In the genomic region with DNA sequence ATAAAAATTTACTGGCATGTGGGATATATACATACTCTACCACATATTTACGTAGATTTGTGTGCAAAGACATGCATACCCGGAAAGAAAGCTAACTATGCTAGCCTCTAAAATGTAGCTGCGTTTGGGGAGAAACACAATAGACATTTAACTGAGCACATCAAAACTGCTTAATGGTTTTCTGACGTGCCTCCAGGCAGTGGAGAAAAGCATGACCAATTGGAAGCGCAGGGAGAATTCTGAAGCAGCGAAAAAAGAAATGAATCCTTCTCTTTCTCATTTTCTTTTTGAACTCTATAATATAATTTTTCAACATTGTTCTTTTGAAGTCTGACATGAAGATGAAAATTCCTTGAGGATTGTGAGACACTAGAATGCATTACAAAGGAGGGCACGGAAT, we compare ENCODE assay signal across 16 cellular contexts.
A peak's percentile ranks its signal among the peaks of the same experiment; 100 is the strongest.
DNase-seq lines count a peak whose midpoint lies in the region; ATAC-seq and TF ChIP-seq lines count a peak whose summit lies in the region.
"Had no signal": no experiment of that assay in that cellular context is flagged by ENCODE, and none has a peak within 500 bp of the region (broad histone marks: within the 10 kb centered on the region; RNA-seq: fewer than 3 reads in every experiment).

No MANE protein-coding gene starts in this region.

- peak overlapping the region; percentile 41 for H3K27ac ChIP-seq in endodermal cell (ENCODE audit: low read depth, low read length)
- H3K27ac ChIP-seq: A549, BLaER1, HL-60 had no signal

- H3K4me3 Mint-ChIP-seq in endodermal cell = no peak overlapping the region
- H3K4me3 Mint-ChIP-seq in mesothelial cell of epicardium = no peak overlapping the region
- H3K4me3 Mint-ChIP-seq: CD8-positive, alpha-beta memory T cell; H9 had no signal

- H3K36me3 Mint-ChIP-seq in endodermal cell (ENCODE audit: low read depth) (no peaks in the 10 kb centered on the region), mesothelial cell of epicardium (no peaks in the 10 kb centered on the region)
- H3K36me3 Mint-ChIP-seq: CD8-positive, alpha-beta memory T cell had no signal

- DNase-seq in RPMI7951 (ENCODE audit: low read depth) = peak; percentile 68
- no peak for DNase-seq in endodermal cell
- DNase-seq in mesothelial cell of epicardium (ENCODE audit: low spot score in 2 of 2, unreplicated experiment in 2 of 2) = no peak
- DNase-seq in NCI-H1092 (lab: John Stamatoyannopoulos, UW) = no peak
- DNase-seq in RPMI8226 = no peak
- DNase-seq: AML-193; CD8-positive, alpha-beta memory T cell; DMS79; EL; GOT3; H9 had no signal

- H3K4me1 ChIP-seq in endodermal cell (ENCODE audit: control insufficient read depth, insufficient read depth, low read length) = no peaks in the 10 kb centered on the region
- H3K4me1 ChIP-seq: A549, BLaER1 had no signal

- ATAC-seq in GM18511 (IDR thresholded peaks at IDR 0.05; ENCODE audit: unreplicated experiment) = no peak
- ATAC-seq in HG02938 (IDR thresholded peaks at IDR 0.05; ENCODE audit: unreplicated experiment) = no peak
- ATAC-seq: A549 had no signal

- H3K27me3 Mint-ChIP-seq in endodermal cell (ENCODE audit: insufficient read depth) (peaks cover 6% of the 10 kb centered on the region), mesothelial cell of epicardium (ENCODE audit: low read depth) (no peaks in the 10 kb centered on the region)

- H3K9me3 Mint-ChIP-seq in endodermal cell (no peaks in the 10 kb centered on the region), mesothelial cell of epicardium (no peaks in the 10 kb centered on the region)
- H3K9me3 Mint-ChIP-seq: CD8-positive, alpha-beta memory T cell; H9 had no signal

- 73 to 88% methylated on average over 5 to 7 of the region's 7 CpGs for WGBS in endodermal cell (ENCODE audit: insufficient coverage in 1 of 2, insufficient read length in 1 of 2), 2 experiments

- H3K36me3 ChIP-seq in endodermal cell (ENCODE audit: control insufficient read depth, insufficient read depth, low read length) = no peaks in the 10 kb centered on the region
- H3K36me3 ChIP-seq: BLaER1 had no signal

- H3K27ac Mint-ChIP-seq in endodermal cell = no peak overlapping the region
- H3K27ac Mint-ChIP-seq in mesothelial cell of epicardium = peak overlapping the region; percentile 97
- H3K27ac Mint-ChIP-seq: CD8-positive, alpha-beta memory T cell; H9 had no signal

- no peak overlapping the region for H3K4me3 ChIP-seq in endodermal cell (ENCODE audit: low read length)
- H3K4me3 ChIP-seq: A549, BLaER1 had no signal

- H3K9ac ChIP-seq in endodermal cell (ENCODE audit: extremely low read depth, low read length, poor library complexity, severe bottlenecking) = no peak overlapping the region
- H3K9ac ChIP-seq: BLaER1 had no signal

- no peaks in the 10 kb centered on the region for H3K9me3 ChIP-seq in endodermal cell (ENCODE audit: control insufficient read depth, low read length)
- H3K9me3 ChIP-seq: A549, BLaER1 had no signal

- H3K4me1 Mint-ChIP-seq in endodermal cell (peaks cover 7% of the 10 kb centered on the region), mesothelial cell of epicardium (peaks cover 72% of the 10 kb centered on the region)
- H3K4me1 Mint-ChIP-seq: CD8-positive, alpha-beta memory T cell had no signal

- no peaks in the 10 kb centered on the region for H3K27me3 ChIP-seq in endodermal cell (ENCODE audit: control insufficient read depth, insufficient read depth, low read length, poor library complexity, severe bottlenecking)
- H3K27me3 ChIP-seq: BLaER1 had no signal

- TF ChIP-seq CTCF in endodermal cell (conservative IDR thresholded peaks at IDR 0.05) (no peak), mesothelial cell of epicardium (IDR thresholded peaks at IDR 0.05; ENCODE audit: unreplicated experiment) (no peak)
